In genomic region chr2:127410871-127411396, GRCh38 we compare ENCODE assay signal across 8 cellular contexts. TPM values are rescaled to one million over a fixed set of nuclear protein-coding genes. Genes with fewer than 3 reads are reported as not detected.
DNase-seq lines count a peak whose midpoint lies in the region; ATAC-seq and TF ChIP-seq lines count a peak whose summit lies in the region.

No MANE protein-coding gene starts in this region.

- no peak overlapping the region for H4K5ac ChIP-seq in IMR-90 (ENCODE audit: low read depth, low read length)

- H2BK120ac ChIP-seq in IMR-90 (ENCODE audit: low read depth, low read length) = peak overlapping the region; percentile 77

- H2AK9ac ChIP-seq in IMR-90 (replicated peaks; ENCODE audit: low read depth, low read length, poor library complexity) = no peak overlapping the region

- H4K20me1 ChIP-seq in IMR-90 (ENCODE audit: insufficient read depth, low read length) = no peaks in the 10 kb centered on the region

- H3K9me3 Mint-ChIP-seq in memory B cell = peaks cover 3% of the 10 kb centered on the region

- H3K4me1 Mint-ChIP-seq in memory B cell = peaks cover 23% of the 10 kb centered on the region

- no peak overlapping the region; the same call in 1 of the 2 replicates for H2AK5ac ChIP-seq in IMR-90 (ENCODE audit: low read depth, low read length)

- H3K27ac ChIP-seq in IMR-90 (ENCODE audit: insufficient read depth, low read length) (no peak overlapping the region), ascending aorta (peak overlapping the region; percentile 93 to 96)

- dilution Hi-C loops in IMR-90 (cut with HindIII; ENCODE audit: low sequenced_read_pairs, unreplicated experiment) = no loop called here

- ATAC-seq in GM19023 (IDR thresholded peaks at IDR 0.05; ENCODE audit: unreplicated experiment) (peak; percentile 41), IMR-90 (ENCODE audit: low read depth) (peak; percentile 6), memory B cell (ENCODE audit: low read depth) (no peak), HG03097 (IDR thresholded peaks at IDR 0.05; ENCODE audit: low FRiP score, unreplicated experiment) (no peak)

- H3K4ac ChIP-seq in IMR-90 (ENCODE audit: low read depth, low read length) = peak overlapping the region; percentile 76

- H2BK15ac ChIP-seq in IMR-90 (ENCODE audit: low read depth, low read length) = peak overlapping the region; percentile 42; the same call in 1 of the 3 replicates

- H2BK20ac ChIP-seq in IMR-90 (ENCODE audit: low read depth, low read length) = peak overlapping the region; percentile 89

- peak overlapping the region; percentile 56; the same call in 1 of the 2 replicates for H3K23ac ChIP-seq in IMR-90 (ENCODE audit: low read depth, low read length)

- H3K4me2 ChIP-seq in IMR-90 (ENCODE audit: low read depth, low read length) = peak overlapping the region; percentile 39

- no peaks in the 10 kb centered on the region for H3K27me3 ChIP-seq in IMR-90 (ENCODE audit: control insufficient read depth, insufficient read depth, low read length)
- H3K27me3 ChIP-seq in ascending aorta = no peaks in the 10 kb centered on the region

- peak overlapping the region; percentile 39 for H3K4me3 Mint-ChIP-seq in memory B cell

- peak overlapping the region; percentile 32; the same call in 1 of the 2 replicates for H3K56ac ChIP-seq in IMR-90 (ENCODE audit: extremely low read depth, insufficient read depth, low read length)

- peak overlapping the region; percentile 85; the same call in 1 of the 2 replicates for H3K14ac ChIP-seq in IMR-90 (replicated peaks; ENCODE audit: low read depth, low read length)

- no peak for TF ChIP-seq RAD21 in IMR-90 (IDR thresholded peaks at IDR 0.05; ENCODE audit: low read length)

- peak overlapping the region; percentile 22 for H3K27ac Mint-ChIP-seq in memory B cell

- DNase-seq in CD1c-positive myeloid dendritic cell (ENCODE audit: extremely low spot score) = peak; percentile 69
- peak; percentile 56 for DNase-seq in IMR-90
- peak in 1 of 2 donors; percentile 71 for DNase-seq in ascending aorta (ENCODE audit: low spot score in 2 of 2)
- no peak for DNase-seq in memory B cell (ENCODE audit: low spot score in 2 of 2)
- DNase-seq in RKO (ENCODE audit: low spot score) = no peak
- DNase-seq in superior temporal gyrus (ENCODE audit: extremely low spot score) = no peak

- H2AFZ ChIP-seq in IMR-90 (replicated peaks; ENCODE audit: low read length, poor library complexity) = no peak overlapping the region

- intact Hi-C loops in IMR-90 (cut with micrococcal nuclease) (no loop called here), ascending aorta (cut with DNase I) (loop anchor here (5.0 to 10.0 kb wide), 2 partner anchors 116 to 284 kb away; partner anchors contain the start of gene IWS1)

- H3K36me3 ChIP-seq in IMR-90 (ENCODE audit: control insufficient read depth, insufficient read depth, low read length) (no peaks in the 10 kb centered on the region), ascending aorta (no peaks in the 10 kb centered on the region)

- H3K9ac ChIP-seq in IMR-90 (ENCODE audit: low read depth, low read length) = no peak overlapping the region

- POLR2A ChIA-PET in IMR-90 (lab: Charles Lee; ENCODE audit: unreplicated experiment) = no interaction called here

- WGBS in IMR-90 (ENCODE audit: extremely low coverage in 2 of 2, insufficient read length in 1 of 2), 2 experiments = no CpG with 5 or more reads among the region's 3 CpGs

- BruUV-seq in IMR-90 (replicated peaks; lab: Mats Ljungman, UMichigan) = no TSS peak

- H2BK5ac ChIP-seq in IMR-90 (ENCODE audit: low read depth, low read length, poor library complexity, severe bottlenecking) = peak overlapping the region; percentile 74

- peak overlapping the region in 1 of 2 experiments; percentile 22; a peak in 2 of 4 replicates for H4K8ac ChIP-seq in IMR-90 (ENCODE audit: low read depth in 2 of 2, low read length in 2 of 2)

- TF ChIP-seq POLR2A in IMR-90 (IDR thresholded peaks at IDR 0.05; ENCODE audit: low read depth, low read length) = no peak

- peaks cover 30% of the 10 kb centered on the region for H3K9me1 ChIP-seq in IMR-90 (ENCODE audit: insufficient read depth, low read length)

- no peak for TF ChIP-seq CTCF in IMR-90 (conservative IDR thresholded peaks at IDR 0.05; ENCODE audit: low read depth, low read length)
- no peak for TF ChIP-seq CTCF in ascending aorta (IDR thresholded peaks at IDR 0.05)

- no peak overlapping the region for H3K4me3 ChIP-seq in IMR-90 (ENCODE audit: insufficient read depth, low read depth, low read length)
- peak overlapping the region in 1 of 2 donors; percentile 23 for H3K4me3 ChIP-seq in ascending aorta

- in situ Hi-C loops in IMR-90 (cut with MboI; ENCODE audit: low sequenced_read_pairs) = no loop called here

- peaks cover 0 to 10% of the 10 kb centered on the region in 2 experiments; a peak in 1 of 4 replicates for H3K79me1 ChIP-seq in IMR-90 (ENCODE audit: low read depth in 1 of 2, low read length in 2 of 2)

- no peaks in the 10 kb centered on the region for H3K36me3 Mint-ChIP-seq in memory B cell

- no peaks in the 10 kb centered on the region for H3K27me3 Mint-ChIP-seq in memory B cell

- peak overlapping the region; percentile 62; the same call in 1 of the 2 replicates for H3K18ac ChIP-seq in IMR-90 (ENCODE audit: low read depth, low read length)

- H3K9me3 ChIP-seq in IMR-90 (ENCODE audit: control insufficient read depth, insufficient read depth, low read length) = no peaks in the 10 kb centered on the region
- no peaks in the 10 kb centered on the region for H3K9me3 ChIP-seq in ascending aorta

- CTCF ChIA-PET in IMR-90 (lab: Yijun Ruan, JAX) = interaction anchor here (0.7 to 1.6 kb wide), 2 partner anchors 45 to 68 kb away, joined by 3 read pairs; no protein-coding TSS in a partner anchor

- H3K4me1 ChIP-seq in IMR-90 (ENCODE audit: control insufficient read depth, insufficient read depth, low read length) (peaks cover 18% of the 10 kb centered on the region), ascending aorta (peaks cover 19 to 66% of the 10 kb centered on the region in 2 donors)

- H4K91ac ChIP-seq in IMR-90 (ENCODE audit: insufficient read depth, low read depth, low read length) = peak overlapping the region; percentile 78; the same call in 1 of the 2 replicates

TF ChIP-seq in IMR-90, 13 proteins besides CTCF, POLR2A, EP300 and RAD21:
- no peak for TF ChIP-seq USF2 (IDR thresholded peaks at IDR 0.05; ENCODE audit: low read depth, low read length)
- TF ChIP-seq MXI1 (IDR thresholded peaks at IDR 0.05; ENCODE audit: borderline replicate concordance, low read depth, low read length) = 0 out of 2 replicates have a peak, but pooled peaks have one; percentile 32
- TF ChIP-seq RFX5 (IDR thresholded peaks at IDR 0.05; ENCODE audit: low read depth, low read length) = peak; percentile 95
- no peak for TF ChIP-seq BHLHE40 (IDR thresholded peaks at IDR 0.05; ENCODE audit: low read depth, low read length)

RNA-seq across cellular contexts. Expression of gene PROC, which starts 7.3 kb away (rescaled TPM):
- 0.28 TPM in 1 of 2 replicates, not detected in the other for total RNA-seq in IMR-90 (2012; rRNA removed)
- 0.07 TPM in 1 of 2 replicates, not detected in the other for polyA plus RNA-seq in IMR-90 (2012; rRNA removed)
- 0.10 TPM in 1 of 2 replicates, not detected in the other for polyA plus RNA-seq in IMR-90 (2012; cell fraction: cytosol; rRNA removed)
- polyA plus RNA-seq in IMR-90 (2012; cell fraction: nucleus; rRNA removed; ENCODE audit: low replicate concordance) = 0.05 and 0.22 TPM in 2 replicates
- total RNA-seq in ascending aorta = not detected

RNA-seq across cellular contexts. Expression of gene MAP3K2, which starts 23.2 kb away (rescaled TPM):
- total RNA-seq in IMR-90 (2012; rRNA removed) (30.8 and 31.9 TPM in 2 replicates), ascending aorta (47.7 TPM)
- polyA plus RNA-seq in IMR-90 (2012; rRNA removed) = 6.2 and 6.5 TPM in 2 replicates
- polyA plus RNA-seq in IMR-90 (2012; cell fraction: cytosol; rRNA removed) = 2.0 and 2.1 TPM in 2 replicates
- polyA plus RNA-seq in IMR-90 (2012; cell fraction: nucleus; rRNA removed; ENCODE audit: low replicate concordance) = 3.2 and 7.7 TPM in 2 replicates

Comparison
In these comparisons a context has a peak if more than half of its experiments do, and no peak if none do; other contexts are left out.
1. DNase-seq: peak in CD1c-positive myeloid dendritic cell (single experiment) and IMR-90 (single experiment); none in memory B cell (0 of 2), RKO (single experiment) and superior temporal gyrus (single experiment).
2. ATAC-seq: peak in GM19023 (single experiment) and IMR-90 (single experiment); none in memory B cell (single experiment) and HG03097 (single experiment).